ENCODE assay signal across 22 cellular contexts in the genomic region with DNA sequence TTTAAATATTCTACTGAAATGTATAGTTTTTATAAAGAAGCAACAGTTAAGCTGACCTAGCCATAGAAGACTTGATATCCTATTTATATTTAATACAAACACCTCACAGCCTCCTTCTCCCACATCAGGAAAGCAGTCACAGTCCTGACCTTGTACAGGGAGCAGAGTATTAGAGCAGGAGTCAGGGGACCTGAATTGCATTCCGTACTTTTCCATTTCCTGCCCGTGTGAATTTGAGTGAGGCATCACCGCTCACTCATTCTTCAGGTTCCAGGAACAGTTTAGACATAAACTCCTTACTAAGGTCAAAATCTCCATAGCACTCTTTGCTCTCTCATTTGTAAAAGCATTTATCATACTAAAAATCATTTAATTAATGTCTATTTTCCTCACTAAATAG.
DNase-seq lines count a peak whose midpoint lies in the region; FAIRE-seq lines count a peak whose summit lies in the region.
"Had no signal": no experiment of that assay in that cellular context is flagged by ENCODE, and none has a peak within 500 bp of the region (broad histone marks: within the 10 kb centered on the region; RNA-seq: fewer than 3 reads in every experiment).

No MANE protein-coding gene starts in this region.

- DNase-seq in 8988T (peak; percentile 16), M059J (ENCODE audit: low read depth) (peak; percentile 59), iPS-NIHi7 (ENCODE audit: extremely low spot score) (peak; percentile 11), left kidney (ENCODE audit: low read depth, low spot score) (peak; percentile 11), NK-92 (lab: John Stamatoyannopoulos, UW; ENCODE audit: unreplicated experiment) (no peak), DMS79 (lab: John Stamatoyannopoulos, UW) (no peak), RCC 7860 (ENCODE audit: low spot score) (no peak), NCI-H2107 treated with DMSO at 0.1 percent for 48 hours (lab: John Stamatoyannopoulos, UW; ENCODE audit: unreplicated experiment) (no peak)
- DNase-seq: CD4-positive, CD25-positive, alpha-beta regulatory T cell; Karpas-422; MV-4-11; NCI-H1105; NCI-H1436 treated with DMSO at 0.1 percent for 48 hours; NCI-H187 treated with DMSO at 0.1 percent for 48 hours; NCI-H524; NCI-H748 treated with DMSO at 0.1 percent for 48 hours; NK-92 treated with Interleukin-12 subunit alpha and Interleukin-12 subunit beta, amount 100 ng/mL, for 24 hours; PC-9; Right ventricle myocardium superior; RPMI8226 had no signal

- FAIRE-seq in RCC 7860 (lab: Jason Lieb, UNC), result no peak
- FAIRE-seq: D721Med, H1 had no signal

Comparison
In these comparisons a context has a peak if more than half of its experiments do, and no peak if none do; other contexts are left out.
1. DNase-seq: peak in 8988T (single experiment), M059J (single experiment), iPS-NIHi7 (single experiment) and left kidney (single experiment); none in NK-92 (single experiment), DMS79 (single experiment), RCC 7860 (single experiment) and NCI-H2107 treated with DMSO at 0.1 percent for 48 hours (single experiment).